8 cellular contexts compared by ENCODE assay signal in genomic region chr7:7719235-7719634, GRCh38. TPM values are rescaled to one million over a fixed set of nuclear protein-coding genes. Genes with fewer than 3 reads are reported as not detected.
A peak's percentile ranks its signal among the peaks of the same experiment; 100 is the strongest.
DNase-seq lines count a peak whose midpoint lies in the region; ATAC-seq and TF ChIP-seq lines count a peak whose summit lies in the region.

No MANE protein-coding gene starts in this region.

- DNase-seq in DMS153 treated with DMSO at 0.1 percent for 48 hours (lab: John Stamatoyannopoulos, UW; ENCODE audit: unreplicated experiment) (peak; percentile 98), GM20000 (ENCODE audit: low spot score) (peak; percentile 76), NCI-H524 treated with DMSO at 0.1 percent for 48 hours (lab: John Stamatoyannopoulos, UW) (peak; percentile 78), kidney epithelial cell (ENCODE audit: low read depth) (peak; percentile 93), ecto neural progenitor cell (ENCODE audit: low spot score) (no peak)
- DNase-seq in activated T-helper 9 cell treated with anti-CD3 and anti-CD28 coated beads, Interleukin-2, amount 50 U/mL, for 16 hours (ENCODE audit: low read depth): peak; percentile 2
- DNase-seq in stimulated activated CD8-positive, alpha-beta memory T cell treated with anti-CD3 and anti-CD28 coated beads, Interleukin-4, amount 100 ng/mL, for 48 hours: peak; percentile 36

- no peaks in the 10 kb centered on the region for H3K36me3 ChIP-seq in kidney epithelial cell (ENCODE audit: control insufficient read depth, insufficient read depth, low read length)

- H3K4me3 ChIP-seq in kidney epithelial cell (ENCODE audit: low read depth, low read length): no peak overlapping the region

- no peak for TF ChIP-seq CTCF in GM20000 (IDR thresholded peaks at IDR 0.05; ENCODE audit: extremely low read depth, missing control alignments)
- TF ChIP-seq CTCF in kidney epithelial cell (IDR thresholded peaks at IDR 0.05; ENCODE audit: insufficient read depth, low read length, poor library complexity, severe bottlenecking): no peak

- peak; percentile 97 for ATAC-seq in HG03469 (IDR thresholded peaks at IDR 0.05; ENCODE audit: unreplicated experiment)

- H3K27me3 ChIP-seq in kidney epithelial cell (ENCODE audit: control insufficient read depth, insufficient read depth, low read length): no peaks in the 10 kb centered on the region

RNA-seq across cellular contexts. Expression of gene RPA3, which starts 0.8 kb away (rescaled TPM):
- 21.2 and 22.2 TPM in 2 replicates for total RNA-seq in kidney epithelial cell
